In the genomic region with DNA sequence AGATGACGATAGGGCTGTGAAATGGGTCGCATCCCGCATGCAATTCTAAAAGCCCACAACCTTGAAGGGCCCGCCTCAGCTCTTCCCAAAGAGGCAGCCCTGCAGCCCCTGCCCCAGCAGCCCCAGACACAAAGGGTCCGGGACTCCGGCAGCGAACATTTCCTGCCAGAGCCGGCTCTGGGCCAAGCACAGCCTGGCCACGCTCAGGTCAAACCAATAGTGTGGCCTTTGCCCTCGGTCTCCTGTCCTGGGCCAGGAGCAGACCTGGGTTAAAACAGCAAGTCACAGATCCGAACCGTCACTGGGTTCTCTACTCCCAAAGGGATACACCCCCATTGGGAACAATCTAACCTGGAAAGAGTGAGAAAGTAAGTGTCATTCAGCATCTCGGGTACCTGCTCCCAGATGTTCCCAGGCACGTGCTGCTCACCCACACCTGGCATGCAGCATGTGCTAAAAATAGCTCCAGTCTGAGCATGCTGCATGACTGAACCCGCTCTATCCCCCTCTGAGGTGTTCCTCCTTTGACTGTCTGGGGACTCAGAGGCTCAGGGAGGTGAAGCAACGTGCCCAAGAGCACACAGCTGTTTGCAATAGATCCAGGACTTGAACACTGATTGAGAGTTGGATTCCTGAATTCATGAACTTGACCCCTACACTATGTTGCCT, we compare ENCODE assay signal across 18 cellular contexts. TPM values are rescaled to one million over a fixed set of nuclear protein-coding genes. Genes with fewer than 3 reads are reported as not detected.
DNase-seq lines count a peak whose midpoint lies in the region; ATAC-seq and TF ChIP-seq lines count a peak whose summit lies in the region.
"Had no signal": no experiment of that assay in that cellular context is flagged by ENCODE, and none has a peak within 500 bp of the region (broad histone marks: within the 10 kb centered on the region; RNA-seq: fewer than 3 reads in every experiment).

No MANE protein-coding gene starts in this region.

- H3K79me2 ChIP-seq in DOHH2 (ENCODE audit: control insufficient read depth, low read length): no peaks in the 10 kb centered on the region
- H3K79me2 ChIP-seq in Karpas-422 (ENCODE audit: low read length): no peaks in the 10 kb centered on the region

- no peak overlapping the region for H3K4me3 Mint-ChIP-seq in Caco-2 (ENCODE audit: unreplicated experiment)
- H3K4me3 Mint-ChIP-seq: activated CD4-positive, alpha-beta T cell treated with anti-CD3 and anti-CD28 coated beads, Interleukin-2, amount 10 ng/mL, durations not matched to agents 24 days and 14 days; T-helper 2 cell treated with Interferon-gamma antibody and Interleukin-4, amounts not matched to agents 5 μg/mL and 100 μg/mL, for 36 hours had no signal

- H3K9me3 ChIP-seq in DOHH2 (ENCODE audit: control insufficient read depth, insufficient read depth, low read length) (no peaks in the 10 kb centered on the region), Karpas-422 (ENCODE audit: low read length) (no peaks in the 10 kb centered on the region), lower lobe of right lung (no peaks in the 10 kb centered on the region), Caco-2 (no peaks in the 10 kb centered on the region)
- H3K9me3 ChIP-seq: colonic mucosa, neutrophil had no signal

- H3K4me3 ChIP-seq in DOHH2 (ENCODE audit: low read length) (no peak overlapping the region), Karpas-422 (ENCODE audit: low read length) (peak overlapping the region; percentile 10; the same call in 1 of the 2 replicates), coronary artery (no peak overlapping the region), lower lobe of right lung (no peak overlapping the region), Caco-2 (ENCODE audit: low read depth, low read length) (no peak overlapping the region)
- H3K4me3 ChIP-seq: colonic mucosa had no signal

- POLR2A ChIA-PET in Caco-2 (lab: Charles Lee): no interaction called here

- CTCF ChIA-PET in Caco-2 (lab: Charles Lee): no interaction called here

- H3K27ac ChIP-seq in DOHH2 (ENCODE audit: low read depth, low read length) (no peak overlapping the region), Karpas-422 (ENCODE audit: low read length) (no peak overlapping the region), coronary artery (peak overlapping the region in 1 of 2 donors; percentile 43), lower lobe of right lung (peak overlapping the region; percentile 41)
- H3K27ac ChIP-seq: colonic mucosa, neutrophil had no signal

- H3K27ac Mint-ChIP-seq in Caco-2 (ENCODE audit: unreplicated experiment): no peak overlapping the region
- H3K27ac Mint-ChIP-seq: activated CD4-positive, alpha-beta T cell treated with anti-CD3 and anti-CD28 coated beads, Interleukin-2, amount 10 ng/mL, durations not matched to agents 24 days and 14 days; T-helper 2 cell treated with Interferon-gamma antibody and Interleukin-4, amounts not matched to agents 5 μg/mL and 100 μg/mL, for 36 hours had no signal

- no peaks in the 10 kb centered on the region for H3K27me3 Mint-ChIP-seq in Caco-2 (ENCODE audit: insufficient read depth, unreplicated experiment)

- no peaks in the 10 kb centered on the region for H3F3A ChIP-seq in DOHH2 (ENCODE audit: control insufficient read depth, insufficient read depth)

- H3K4me1 ChIP-seq in DOHH2 (ENCODE audit: control insufficient read depth, low read length) (peaks cover 8% of the 10 kb centered on the region), Karpas-422 (ENCODE audit: low read length) (peaks cover 13% of the 10 kb centered on the region), lower lobe of right lung (peaks cover 31% of the 10 kb centered on the region), Caco-2 (no peaks in the 10 kb centered on the region)
- H3K4me1 ChIP-seq: colonic mucosa had no signal

- H3K9me2 ChIP-seq in DOHH2 (replicated peaks; ENCODE audit: control insufficient read depth, low read length): no peaks in the 10 kb centered on the region
- no peaks in the 10 kb centered on the region for H3K9me2 ChIP-seq in Karpas-422 (replicated peaks; ENCODE audit: insufficient read depth, low read length)

- no peak overlapping the region for H2AFZ ChIP-seq in Karpas-422 (ENCODE audit: low read length)

- no peaks in the 10 kb centered on the region for H3K4me1 Mint-ChIP-seq in Caco-2 (ENCODE audit: low read depth, unreplicated experiment)

- H4K20me1 ChIP-seq in DOHH2 (ENCODE audit: control insufficient read depth, insufficient read depth, low read depth, low read length): no peaks in the 10 kb centered on the region
- 0 out of 2 replicates have a peak, but pooled peaks cover 4% of the 10 kb centered on the region for H4K20me1 ChIP-seq in Karpas-422 (ENCODE audit: insufficient read depth, low read depth, low read length)

- TF ChIP-seq CTCF in DOHH2 (IDR thresholded peaks at IDR 0.05; ENCODE audit: low read depth, low read length, poor library complexity, severe bottlenecking): no peak
- no peak for TF ChIP-seq CTCF in coronary artery (IDR thresholded peaks at IDR 0.05)
- TF ChIP-seq CTCF in lower lobe of right lung (IDR thresholded peaks at IDR 0.05): no peak
- TF ChIP-seq CTCF in omental fat pad (IDR thresholded peaks at IDR 0.05): no peak
- no peak for TF ChIP-seq CTCF in Caco-2 (IDR thresholded peaks at IDR 0.05; ENCODE audit: insufficient read depth in 1 of 2, low read depth in 1 of 2, low read length in 1 of 2, severe bottlenecking in 1 of 2, unreplicated experiment in 1 of 2)

- H3K9me3 Mint-ChIP-seq in Caco-2 (ENCODE audit: unreplicated experiment): no peaks in the 10 kb centered on the region
- H3K9me3 Mint-ChIP-seq: activated CD4-positive, alpha-beta T cell treated with anti-CD3 and anti-CD28 coated beads, Interleukin-2, amount 10 ng/mL, durations not matched to agents 24 days and 14 days; T-helper 2 cell treated with Interferon-gamma antibody and Interleukin-4, amounts not matched to agents 5 μg/mL and 100 μg/mL, for 36 hours had no signal

- no TSS peak for BruUV-seq in Caco-2 (replicated peaks; lab: Mats Ljungman, UMichigan)

- peak in 1 of 2 donors; percentile 6 for ATAC-seq in lower lobe of right lung
- no peak for ATAC-seq in omental fat pad (ENCODE audit: low FRiP score)
- ATAC-seq in GM21576 (IDR thresholded peaks at IDR 0.05; ENCODE audit: unreplicated experiment): no peak

- DNase-seq in Karpas-422 (peak; percentile 76), coronary artery (ENCODE audit: low spot score) (peak; percentile 60), lower lobe of right lung (peak; percentile 29), omental fat pad (ENCODE audit: low spot score) (no peak), Caco-2 (no peak), putamen (ENCODE audit: low spot score) (no peak)
- DNase-seq: activated CD4-positive, alpha-beta T cell treated with anti-CD3 and anti-CD28 coated beads, Interleukin-2, amount 10 ng/mL, durations not matched to agents 24 days and 14 days; activated T-cell treated with anti-CD3 and anti-CD28 coated beads, Interleukin-2, amount 50 U/mL, for 1 hour; AML-193; colonic mucosa; DND-41; NCI-H187; NCI-H748 treated with DMSO at 0.1 percent for 48 hours; small intestine had no signal

- H3K4me2 ChIP-seq in DOHH2 (ENCODE audit: low read length) (peak overlapping the region; percentile 31), Karpas-422 (ENCODE audit: low read depth, low read length, poor library complexity, severe bottlenecking) (peak overlapping the region; percentile 41)

- peaks cover 19% of the 10 kb centered on the region for H3K27me3 ChIP-seq in DOHH2 (ENCODE audit: control insufficient read depth, low read length)
- H3K27me3 ChIP-seq in Karpas-422 (ENCODE audit: low read length): no peaks in the 10 kb centered on the region
- H3K27me3 ChIP-seq in lower lobe of right lung (ENCODE audit: low read depth): no peaks in the 10 kb centered on the region
- no peaks in the 10 kb centered on the region for H3K27me3 ChIP-seq in Caco-2 (replicated peaks; ENCODE audit: control insufficient read depth, insufficient read depth, low read length)
- H3K27me3 ChIP-seq: colonic mucosa had no signal

- H3K9ac ChIP-seq in Karpas-422 (ENCODE audit: low read length): no peak overlapping the region

- H3K36me3 Mint-ChIP-seq in Caco-2 (ENCODE audit: insufficient read depth, unreplicated experiment): peaks cover 4% of the 10 kb centered on the region

- intact Hi-C loops in lower lobe of right lung (cut with DNase I) (no loop called here), Caco-2 (cut with micrococcal nuclease; ENCODE audit: unreplicated experiment) (no loop called here)

- H3K36me3 ChIP-seq in DOHH2 (ENCODE audit: control insufficient read depth, low read length): no peaks in the 10 kb centered on the region
- H3K36me3 ChIP-seq in Karpas-422 (ENCODE audit: insufficient read depth, low read length): no peaks in the 10 kb centered on the region
- H3K36me3 ChIP-seq in lower lobe of right lung: no peaks in the 10 kb centered on the region
- H3K36me3 ChIP-seq in Caco-2 (ENCODE audit: control insufficient read depth, insufficient read depth, low read length): no peaks in the 10 kb centered on the region
- H3K36me3 ChIP-seq: colonic mucosa, neutrophil had no signal

RNA-seq across cellular contexts. Expression of a gene that starts 22.2 kb away (rescaled TPM):
- total RNA-seq in Karpas-422 (2014; rRNA removed; shearing (Covaris generic); ENCODE audit: low replicate concordance): 101 and 204 TPM in 2 replicates
- total RNA-seq in lower lobe of right lung (45.6 TPM), omental fat pad (10 to 100 TPM in 1 of 4 donors, 1 to 10 TPM in 3; 2.9 to 12.3 (median 5.5) TPM), Caco-2 (2022) (8.0 and 8.2 TPM in 2 replicates)

Comparison
In these comparisons a context has a peak if more than half of its experiments do, and no peak if none do; other contexts are left out.
1. DNase-seq: peak in Karpas-422 (single experiment), coronary artery (single experiment) and lower lobe of right lung (single experiment); none in omental fat pad (single experiment), Caco-2 (0 of 2) and putamen (single experiment).